Comparison of ENCODE assay signal across 14 cellular contexts in genomic region chr15:80923668-80924067, GRCh38.
"Had no signal": no experiment of that assay in that cellular context is flagged by ENCODE, and none has a peak within 500 bp of the region (broad histone marks: within the 10 kb centered on the region; RNA-seq: fewer than 3 reads in every experiment).

No MANE protein-coding gene starts in this region.

- H3K9me3 ChIP-seq: gastrocnemius medialis, heart right ventricle, thyroid gland, uterus had no signal

- H3K27me3 ChIP-seq: gastrocnemius medialis, heart right ventricle, thyroid gland, uterus had no signal

- DNase-seq: activated CD4-positive, alpha-beta T cell treated with anti-CD3 and anti-CD28 coated beads, Interleukin-2, amount 50 U/mL, for 48 hours; activated CD8-positive, alpha-beta memory T cell treated with anti-CD3 and anti-CD28 coated beads, Interleukin-2, amount 10 ng/mL, durations not matched to agents 7 days and 5 days; activated naive CD4-positive, alpha-beta T cell treated with anti-CD3 and anti-CD28 coated beads for 36 hours; caudate nucleus; effector CD4-positive, alpha-beta T cell; gastrocnemius medialis; heart right ventricle; islet precursor cell; left ventricle myocardium superior; stimulated activated CD4-positive, alpha-beta T cell treated with anti-CD3 and anti-CD28 coated beads, Interleukin-15, amount 100 ng/mL, for 24 hours; stimulated activated CD4-positive, alpha-beta T cell treated with anti-CD3 and anti-CD28 coated beads, Interleukin-4, amount 100 ng/mL, for 24 hours; thyroid gland; uterus had no signal

- H3K27ac ChIP-seq: coronary artery, gastrocnemius medialis, heart right ventricle, thyroid gland, uterus had no signal

- H3K36me3 ChIP-seq: gastrocnemius medialis, thyroid gland, uterus had no signal

- H3K4me3 ChIP-seq: coronary artery, gastrocnemius medialis, heart right ventricle, thyroid gland, uterus had no signal

- H3K4me1 ChIP-seq: heart right ventricle, thyroid gland, uterus had no signal
